ENCODE assay signal across 8 cellular contexts in genomic region chr16:588889-589657, GRCh38. TPM values are rescaled to one million over a fixed set of nuclear protein-coding genes. Genes with fewer than 3 reads are reported as not detected.
DNase-seq lines count a peak whose midpoint lies in the region; ATAC-seq and TF ChIP-seq lines count a peak whose summit lies in the region.

No MANE protein-coding gene starts in this region.

- ATAC-seq in GM21528 (IDR thresholded peaks at IDR 0.05; ENCODE audit: low FRiP score, unreplicated experiment) (peak; percentile 80), IMR-90 (ENCODE audit: low read depth) (peak; percentile 84)

- no peak for TF ChIP-seq CTCF in IMR-90 (conservative IDR thresholded peaks at IDR 0.05; ENCODE audit: low read depth, low read length)
- no peak for TF ChIP-seq CTCF in OCI-LY3 (IDR thresholded peaks at IDR 0.05; ENCODE audit: low read depth, low read length)

- peak overlapping the region; percentile 95 for H2BK5ac ChIP-seq in IMR-90 (ENCODE audit: low read depth, low read length, poor library complexity, severe bottlenecking)

- H2BK20ac ChIP-seq in IMR-90 (ENCODE audit: low read depth, low read length) = peak overlapping the region; percentile 94; the same call in 1 of the 2 replicates

- in situ Hi-C loops in IMR-90 (cut with MboI; ENCODE audit: low sequenced_read_pairs) = no loop called here

- peak overlapping the region; percentile 67 for H4K5ac ChIP-seq in IMR-90 (ENCODE audit: low read depth, low read length)

- peak overlapping the region; percentile 68 for H3K4me3 ChIP-seq in IMR-90 (ENCODE audit: insufficient read depth, low read depth, low read length)
- peak overlapping the region; percentile 86 for H3K4me3 ChIP-seq in OCI-LY3 (ENCODE audit: low read length)

- H3K4me1 ChIP-seq in IMR-90 (ENCODE audit: control insufficient read depth, insufficient read depth, low read length) = peaks cover 18% of the 10 kb centered on the region
- peaks cover 14% of the 10 kb centered on the region for H3K4me1 ChIP-seq in OCI-LY3 (ENCODE audit: low read length)

- peak overlapping the region; percentile 100 for H2AFZ ChIP-seq in IMR-90 (replicated peaks; ENCODE audit: low read length, poor library complexity)
- H2AFZ ChIP-seq in OCI-LY3 (ENCODE audit: low read depth, low read length) = peak overlapping the region; percentile 73

- peak; percentile 70; the same call in 1 of the 2 replicates for TF ChIP-seq POLR2A in IMR-90 (IDR thresholded peaks at IDR 0.05; ENCODE audit: low read depth, low read length)

- H2BK15ac ChIP-seq in IMR-90 (ENCODE audit: low read depth, low read length) = peak overlapping the region; percentile 94; the same call in 1 of the 3 replicates

- peak overlapping the region; percentile 89 for H3K56ac ChIP-seq in IMR-90 (ENCODE audit: extremely low read depth, insufficient read depth, low read length)

- POLR2A ChIA-PET in IMR-90 (lab: Charles Lee; ENCODE audit: unreplicated experiment) = no interaction called here

- H3K4me2 ChIP-seq in IMR-90 (ENCODE audit: low read depth, low read length) (peak overlapping the region; percentile 54), OCI-LY3 (ENCODE audit: low read length) (peak overlapping the region; percentile 70)

- peak overlapping the region; percentile 100 for H2AK9ac ChIP-seq in IMR-90 (replicated peaks; ENCODE audit: low read depth, low read length, poor library complexity)

- H3K9ac ChIP-seq in IMR-90 (ENCODE audit: low read depth, low read length) = peak overlapping the region; percentile 84
- H3K9ac ChIP-seq in OCI-LY3 (ENCODE audit: low read length) = peak overlapping the region; percentile 79

- peak overlapping the region; percentile 99 for H3K14ac ChIP-seq in IMR-90 (replicated peaks; ENCODE audit: low read depth, low read length)

- no peak for TF ChIP-seq RAD21 in IMR-90 (IDR thresholded peaks at IDR 0.05; ENCODE audit: low read length)

- H3K79me2 ChIP-seq in OCI-LY3 (ENCODE audit: low read length) = peaks cover 27% of the 10 kb centered on the region

- H3K4ac ChIP-seq in IMR-90 (ENCODE audit: low read depth, low read length) = peak overlapping the region; percentile 99

- H4K8ac ChIP-seq in IMR-90 (ENCODE audit: low read depth in 2 of 2, low read length in 2 of 2) = peak overlapping the region; percentile 37 to 100

- dilution Hi-C loops in IMR-90 (cut with HindIII; ENCODE audit: low sequenced_read_pairs, unreplicated experiment) = no loop called here

- H2AK5ac ChIP-seq in IMR-90 (ENCODE audit: low read depth, low read length) = peak overlapping the region; percentile 90

- H3K27ac ChIP-seq in IMR-90 (ENCODE audit: insufficient read depth, low read length) (peak overlapping the region; percentile 92), OCI-LY3 (ENCODE audit: low read length) (peak overlapping the region; percentile 88), epithelial cell of prostate (peak overlapping the region; percentile 93)

- H4K91ac ChIP-seq in IMR-90 (ENCODE audit: insufficient read depth, low read depth, low read length) = peak overlapping the region; percentile 97

- CTCF ChIA-PET in IMR-90 (lab: Yijun Ruan, JAX) = no interaction called here

- peaks cover 20 to 66% of the 10 kb centered on the region in 2 experiments; a peak in 3 of 4 replicates for H3K79me1 ChIP-seq in IMR-90 (ENCODE audit: low read depth in 1 of 2, low read length in 2 of 2)

- BruUV-seq in IMR-90 (replicated peaks; lab: Mats Ljungman, UMichigan) = no TSS peak

- peak overlapping the region; percentile 71 for H3K18ac ChIP-seq in IMR-90 (ENCODE audit: low read depth, low read length)

- WGBS in IMR-90 (ENCODE audit: extremely low coverage in 2 of 2, insufficient read length in 1 of 2), 2 experiments = 1% methylated on average over 52 of the region's 107 CpGs; no CpG with 5 or more reads in 1 of the 2 experiments

- H3K9me3 ChIP-seq in IMR-90 (ENCODE audit: control insufficient read depth, insufficient read depth, low read length) = no peaks in the 10 kb centered on the region
- no peaks in the 10 kb centered on the region for H3K9me3 ChIP-seq in OCI-LY3 (ENCODE audit: insufficient read depth, low read length)

- intact Hi-C loops in IMR-90 (cut with micrococcal nuclease) = loop anchor here (2.0 kb wide), 2 partner anchors 48 to 192 kb away; partner anchors contain the start of genes METTL26 and NME4

- peak overlapping the region; percentile 88 for H3K23ac ChIP-seq in IMR-90 (ENCODE audit: low read depth, low read length)

- peak overlapping the region; percentile 99 for H2BK120ac ChIP-seq in IMR-90 (ENCODE audit: low read depth, low read length)

- DNase-seq in DMS114 treated with DMSO at 0.1 percent for 48 hours (lab: John Stamatoyannopoulos, UW; ENCODE audit: unreplicated experiment) (peak; percentile 85), IMR-90 (peak; percentile 92), activated T-cell treated with anti-CD3 and anti-CD28 coated beads for 4 hours (peak; percentile 98), epithelial cell of prostate (ENCODE audit: low read depth, low spot score) (peak; percentile 74), mucosa of gallbladder (ENCODE audit: low spot score) (peak; percentile 98)
- DNase-seq in stimulated activated CD8-positive, alpha-beta memory T cell treated with anti-CD3 and anti-CD28 coated beads, Interleukin-4, amount 100 ng/mL, for 1 hour (ENCODE audit: low read depth in 2 of 2, low spot score in 1 of 2) = peak; percentile 96 to 98

- H3K9me1 ChIP-seq in IMR-90 (ENCODE audit: insufficient read depth, low read length) = peaks cover 17% of the 10 kb centered on the region; the same call in 1 of the 2 replicates

- H3K36me3 ChIP-seq in IMR-90 (ENCODE audit: control insufficient read depth, insufficient read depth, low read length) (0 out of 2 replicates have a peak, but pooled peaks cover 2% of the 10 kb centered on the region), OCI-LY3 (replicated peaks; ENCODE audit: low read depth, low read length) (peaks cover 4% of the 10 kb centered on the region)

- H4K20me1 ChIP-seq in IMR-90 (ENCODE audit: insufficient read depth, low read length) = peaks cover 41% of the 10 kb centered on the region
- H4K20me1 ChIP-seq in OCI-LY3 (ENCODE audit: insufficient read depth, low read length) = peaks cover 9% of the 10 kb centered on the region; the same call in 1 of the 2 replicates

- H3K27me3 ChIP-seq in IMR-90 (ENCODE audit: control insufficient read depth, insufficient read depth, low read length) (no peaks in the 10 kb centered on the region), OCI-LY3 (ENCODE audit: low read depth, low read length) (no peaks in the 10 kb centered on the region; the same call in 1 of the 2 replicates)

TF ChIP-seq in IMR-90, 13 proteins besides CTCF, POLR2A, EP300 and RAD21 (continues in another document):
- TF ChIP-seq MXI1 (IDR thresholded peaks at IDR 0.05; ENCODE audit: borderline replicate concordance, low read depth, low read length) = peak; percentile 62; the same call in 1 of the 2 replicates
- no peak for TF ChIP-seq CEBPB (IDR thresholded peaks at IDR 0.05; ENCODE audit: low read depth, low read length)
- TF ChIP-seq RFX5 (IDR thresholded peaks at IDR 0.05; ENCODE audit: low read depth, low read length) = no peak
- no peak for TF ChIP-seq MAZ (IDR thresholded peaks at IDR 0.05; ENCODE audit: borderline replicate concordance, low read depth, low read length)
- no peak for TF ChIP-seq MAFK (IDR thresholded peaks at IDR 0.05; ENCODE audit: low read depth, low read length)
- peak; percentile 85 for TF ChIP-seq USF2 (IDR thresholded peaks at IDR 0.05; ENCODE audit: low read depth, low read length)
- TF ChIP-seq CHD1 (IDR thresholded peaks at IDR 0.05; ENCODE audit: low read depth, low read length) = no peak; the same call in 1 of the 2 replicates
- TF ChIP-seq, protein P1, sequence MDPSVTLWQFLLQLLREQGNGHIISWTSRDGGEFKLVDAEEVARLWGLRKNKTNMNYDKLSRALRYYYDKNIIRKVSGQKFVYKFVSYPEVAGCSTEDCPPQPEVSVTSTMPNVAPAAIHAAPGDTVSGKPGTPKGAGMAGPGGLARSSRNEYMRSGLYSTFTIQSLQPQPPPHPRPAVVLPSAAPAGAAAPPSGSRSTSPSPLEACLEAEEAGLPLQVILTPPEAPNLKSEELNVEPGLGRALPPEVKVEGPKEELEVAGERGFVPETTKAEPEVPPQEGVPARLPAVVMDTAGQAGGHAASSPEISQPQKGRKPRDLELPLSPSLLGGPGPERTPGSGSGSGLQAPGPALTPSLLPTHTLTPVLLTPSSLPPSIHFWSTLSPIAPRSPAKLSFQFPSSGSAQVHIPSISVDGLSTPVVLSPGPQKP (IDR thresholded peaks at IDR 0.05; ENCODE audit: borderline replicate concordance, low read depth, low read length) = no peak

RNA-seq across cellular contexts. Expression of gene RAB40C, which starts 0.8 kb away (rescaled TPM):
- total RNA-seq in IMR-90 (2012; rRNA removed) (6.8 and 6.9 TPM in 2 replicates), mucosa of gallbladder (33.1 TPM)
- 13.7 and 15.3 TPM in 2 replicates for polyA plus RNA-seq in IMR-90 (2012; rRNA removed)
- polyA plus RNA-seq in IMR-90 (2012; cell fraction: cytosol; rRNA removed) = 11.0 and 21.8 TPM in 2 replicates
- polyA plus RNA-seq in IMR-90 (2012; cell fraction: nucleus; rRNA removed; ENCODE audit: low replicate concordance) = 26.4 and 67.6 TPM in 2 replicates

RNA-seq across cellular contexts. Expression of gene PIGQ, which starts 19.3 kb away (rescaled TPM):
- total RNA-seq in IMR-90 (2012; rRNA removed) (5.9 and 7.2 TPM in 2 replicates), mucosa of gallbladder (117 TPM)
- 36.8 and 40.5 TPM in 2 replicates for polyA plus RNA-seq in IMR-90 (2012; rRNA removed)
- polyA plus RNA-seq in IMR-90 (2012; cell fraction: cytosol; rRNA removed) = 16.5 and 38.0 TPM in 2 replicates
- 111 and 325 TPM in 2 replicates for polyA plus RNA-seq in IMR-90 (2012; cell fraction: nucleus; rRNA removed; ENCODE audit: low replicate concordance)

RNA-seq across cellular contexts. Expression of gene NHLRC4, which starts 22.3 kb away (rescaled TPM):
- total RNA-seq in IMR-90 (2012; rRNA removed) (0.56 and 0.72 TPM in 2 replicates), mucosa of gallbladder (1.2 TPM)
- 0.65 and 0.84 TPM in 2 replicates for polyA plus RNA-seq in IMR-90 (2012; rRNA removed)
- polyA plus RNA-seq in IMR-90 (2012; cell fraction: cytosol; rRNA removed) = 0.76 and 1.4 TPM in 2 replicates
- 1.3 and 2.4 TPM in 2 replicates for polyA plus RNA-seq in IMR-90 (2012; cell fraction: nucleus; rRNA removed; ENCODE audit: low replicate concordance)

RNA-seq across cellular contexts. Expression of gene PRR35, which starts 28.9 kb away (rescaled TPM):
- total RNA-seq in IMR-90 (2012; rRNA removed) = not detected in 2 replicates
- not detected in 2 replicates for polyA plus RNA-seq in IMR-90 (2012; rRNA removed)
- polyA plus RNA-seq in IMR-90 (2012; cell fraction: cytosol; rRNA removed) = not detected in 2 replicates
- 0.05 and 0.09 TPM in 2 replicates for polyA plus RNA-seq in IMR-90 (2012; cell fraction: nucleus; rRNA removed; ENCODE audit: low replicate concordance)
- total RNA-seq in mucosa of gallbladder = not detected

RNA-seq across cellular contexts. Expression of gene WFIKKN1, which starts 41.7 kb away (rescaled TPM):
- total RNA-seq in IMR-90 (2012; rRNA removed) (not detected in 2 replicates), mucosa of gallbladder (1.7 TPM)
- 0.10 and 0.23 TPM in 2 replicates for polyA plus RNA-seq in IMR-90 (2012; rRNA removed)
- 0.08 and 0.24 TPM in 2 replicates for polyA plus RNA-seq in IMR-90 (2012; cell fraction: cytosol; rRNA removed)
- polyA plus RNA-seq in IMR-90 (2012; cell fraction: nucleus; rRNA removed; ENCODE audit: low replicate concordance) = 0.44 and 2.5 TPM in 2 replicates

Comparison
In these comparisons a context has a peak if more than half of its experiments do, and no peak if none do; other contexts are left out.
1. Peak in every context shown above with its lines: DNase-seq, ATAC-seq, H3K4me3 ChIP-seq and H3K27ac ChIP-seq.
2. RNA of gene PIGQ, which starts 19.3 kb away (total RNA-seq): 117 TPM in mucosa of gallbladder (single experiment); 5.9 to 7.2 TPM in IMR-90; every median in the first group is over 10 times any median in the second.